10 cellular contexts compared by ENCODE assay signal in the genomic region with DNA sequence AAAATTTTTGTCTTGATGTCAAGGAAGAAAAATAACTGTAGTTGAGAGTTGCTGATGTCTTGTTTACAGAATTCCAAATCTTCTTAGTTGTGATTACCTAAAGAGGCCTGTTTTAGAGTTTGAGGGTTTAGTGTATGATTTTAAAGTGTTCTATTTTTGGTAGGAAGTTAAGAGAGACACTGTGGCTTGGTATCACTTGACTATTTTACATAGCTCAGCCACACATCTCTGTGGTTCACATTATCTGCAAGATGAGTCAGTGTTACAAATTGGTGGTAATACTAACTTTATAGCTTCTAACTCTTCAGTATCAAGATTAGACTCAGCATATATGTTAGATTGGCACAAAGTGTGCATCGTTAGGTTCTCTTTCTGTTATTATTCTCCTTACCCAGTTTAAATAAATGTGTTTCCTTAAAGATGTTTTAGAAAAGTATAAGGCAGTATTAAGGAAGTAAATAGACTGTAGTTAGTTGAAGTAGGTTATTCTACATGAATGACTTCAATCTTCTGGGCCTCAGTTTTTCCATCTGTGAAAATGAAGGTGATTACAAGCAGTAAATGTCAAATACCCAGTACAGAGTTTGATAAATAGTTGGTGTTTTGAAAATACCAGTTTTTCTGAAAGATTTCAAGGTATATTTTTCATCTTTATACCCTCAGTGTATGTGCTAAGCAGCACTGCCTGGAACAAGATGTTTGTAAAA. TPM values are rescaled to one million over a fixed set of nuclear protein-coding genes. Genes with fewer than 3 reads are reported as not detected.
DNase-seq lines count a peak whose midpoint lies in the region; ATAC-seq lines count a peak whose summit lies in the region.
"Had no signal": no experiment of that assay in that cellular context is flagged by ENCODE, and none has a peak within 500 bp of the region (broad histone marks: within the 10 kb centered on the region; RNA-seq: fewer than 3 reads in every experiment).

No MANE protein-coding gene starts in this region.

- ATAC-seq in GM19351 (IDR thresholded peaks at IDR 0.05; ENCODE audit: unreplicated experiment) (peak; percentile 97), HG03103 (IDR thresholded peaks at IDR 0.05; ENCODE audit: low read depth, unreplicated experiment) (peak; percentile 83), aorta (ENCODE audit: low FRiP score) (no peak)

- H3K4me3 Mint-ChIP-seq in CD4-positive, alpha-beta memory T cell = no peak overlapping the region
- H3K4me3 Mint-ChIP-seq in activated naive CD8-positive, alpha-beta T cell = peak overlapping the region; percentile 35

- CTCF ChIA-PET in CD4-positive, alpha-beta memory T cell (lab: Charles Lee; ENCODE audit: partially characterized antibody) = no interaction called here

- POLR2A ChIA-PET in CD4-positive, alpha-beta memory T cell (lab: Charles Lee; ENCODE audit: partially characterized antibody) = no interaction called here

- H3K9me3 Mint-ChIP-seq in CD4-positive, alpha-beta memory T cell = no peaks in the 10 kb centered on the region
- H3K9me3 Mint-ChIP-seq in activated naive CD8-positive, alpha-beta T cell (ENCODE audit: low read depth) = no peaks in the 10 kb centered on the region

- WGBS in aorta, 2 donors = 86 to 87% methylated on average over 1 of the region's 1 CpG

- H3K27me3 Mint-ChIP-seq in CD4-positive, alpha-beta memory T cell = no peaks in the 10 kb centered on the region
- no peaks in the 10 kb centered on the region for H3K27me3 Mint-ChIP-seq in activated naive CD8-positive, alpha-beta T cell

- H3K4me1 ChIP-seq in CD4-positive, alpha-beta memory T cell (ENCODE audit: insufficient read depth, low read length) = no peaks in the 10 kb centered on the region
- no peaks in the 10 kb centered on the region for H3K4me1 ChIP-seq in aorta (ENCODE audit: control insufficient read depth in 1 of 2, insufficient read depth in 2 of 2, low read length in 2 of 2)

- no peaks in the 10 kb centered on the region for H3K27me3 ChIP-seq in CD4-positive, alpha-beta memory T cell (ENCODE audit: insufficient read depth, low read length)
- H3K27me3 ChIP-seq in aorta (ENCODE audit: control insufficient read depth in 1 of 2, insufficient read depth in 2 of 2, low read length in 1 of 2) = no peaks in the 10 kb centered on the region

- peaks cover 25 to 32% of the 10 kb centered on the region in 2 donors for H3K36me3 Mint-ChIP-seq in CD4-positive, alpha-beta memory T cell
- peaks cover 9% of the 10 kb centered on the region for H3K36me3 Mint-ChIP-seq in activated naive CD8-positive, alpha-beta T cell

- H3K4me3 ChIP-seq in CD4-positive, alpha-beta memory T cell (ENCODE audit: low read length in 2 of 2) = no peak overlapping the region
- H3K4me3 ChIP-seq in aorta (ENCODE audit: low read length in 2 of 2) = no peak overlapping the region

- peak overlapping the region in 6 of 7 donors; percentile 19 to 81 (median 44) for H3K27ac Mint-ChIP-seq in CD4-positive, alpha-beta memory T cell
- H3K27ac Mint-ChIP-seq in activated naive CD8-positive, alpha-beta T cell = peak overlapping the region; percentile 77

- intact Hi-C loops in CD4-positive, alpha-beta memory T cell (cut with micrococcal nuclease) = no loop called here
- intact Hi-C loops in aorta (cut with DNase I) = loop anchor here (10.0 kb wide), 2 partner anchors 996 to 1086 kb away; a partner anchor contains a TSS

- no peak overlapping the region for H3K27ac ChIP-seq in CD4-positive, alpha-beta memory T cell (ENCODE audit: low read depth, low read length)
- H3K27ac ChIP-seq in aorta (ENCODE audit: low read depth in 1 of 2, low read length in 2 of 2) = no peak overlapping the region
- H3K27ac ChIP-seq: WERI-Rb-1 had no signal

- H3K36me3 ChIP-seq in CD4-positive, alpha-beta memory T cell (ENCODE audit: insufficient read depth, low read length) = no peaks in the 10 kb centered on the region
- peaks cover 3% of the 10 kb centered on the region in 2 donors for H3K36me3 ChIP-seq in aorta (ENCODE audit: control insufficient read depth in 1 of 2, insufficient read depth in 2 of 2, low read length in 1 of 2)
- H3K36me3 ChIP-seq: WERI-Rb-1 had no signal

- H3K4me1 Mint-ChIP-seq in CD4-positive, alpha-beta memory T cell = peaks cover 0 to 12% (median 3%) of the 10 kb centered on the region in 4 donors
- peaks cover 13% of the 10 kb centered on the region for H3K4me1 Mint-ChIP-seq in activated naive CD8-positive, alpha-beta T cell (ENCODE audit: low read depth)

- no peaks in the 10 kb centered on the region for H3K9me3 ChIP-seq in CD4-positive, alpha-beta memory T cell (ENCODE audit: control insufficient read depth in 1 of 2, low read length in 2 of 2)
- H3K9me3 ChIP-seq in aorta (ENCODE audit: control insufficient read depth, low read length) = no peaks in the 10 kb centered on the region

- DNase-seq in CD4-positive, alpha-beta memory T cell = no peak
- no peak for DNase-seq in stimulated activated CD4-positive, alpha-beta T cell treated with anti-CD3 and anti-CD28 coated beads, Interleukin-2, amount 100 ng/mL, for 24 hours
- DNase-seq in aorta (no peak), DMS79 (lab: John Stamatoyannopoulos, UW) (no peak), NCI-H2081 (lab: John Stamatoyannopoulos, UW) (no peak)
- DNase-seq: nucleus accumbens, WERI-Rb-1 had no signal

RNA-seq across cellular contexts. Expression of a gene that starts 33.4 kb away (rescaled TPM):
- 10 to 100 TPM; 37.2 to 44.5 TPM for total RNA-seq in CD4-positive, alpha-beta memory T cell
- 10 to 100 TPM; 12.2 to 18.1 TPM for polyA plus RNA-seq in CD4-positive, alpha-beta memory T cell
- total RNA-seq in aorta = 10 to 100 TPM; 32.8 to 33.6 TPM
- polyA plus RNA-seq in aorta = 1 to 10 TPM; 9.6 to 9.9 TPM
